Comparison of ENCODE assay signal across 18 cellular contexts in genomic region chr6:156416392-156416791, GRCh38.
A peak's percentile ranks its signal among the peaks of the same experiment; 100 is the strongest.
DNase-seq lines count a peak whose midpoint lies in the region; ATAC-seq and TF ChIP-seq lines count a peak whose summit lies in the region.
"Had no signal": no experiment of that assay in that cellular context is flagged by ENCODE, and none has a peak within 500 bp of the region (broad histone marks: within the 10 kb centered on the region; RNA-seq: fewer than 3 reads in every experiment).

No MANE protein-coding gene starts in this region.

- no peak overlapping the region for H3K4me3 Mint-ChIP-seq in activated T-cell treated with anti-CD3 and anti-CD28 coated beads, Interleukin-2, amount 50 U/mL, for 4 hours
- H3K4me3 Mint-ChIP-seq: H9, IgD-negative memory B cell had no signal

- peak; percentile 56 for ATAC-seq in left lung
- ATAC-seq in GM19452 (IDR thresholded peaks at IDR 0.05; ENCODE audit: unreplicated experiment), result no peak
- ATAC-seq in activated T-cell treated with anti-CD3 and anti-CD28 coated beads, Interleukin-2, amount 50 U/mL, for 4 hours, result no peak

- no peak overlapping the region for H3K27ac ChIP-seq in left lung
- H3K27ac ChIP-seq: C4-2B, RWPE1 had no signal

- peak; percentile 27 for TF ChIP-seq CTCF in astrocyte of the cerebellum (IDR thresholded peaks at IDR 0.05; ENCODE audit: low read depth, low read length, missing control alignments)
- TF ChIP-seq CTCF in left lung (IDR thresholded peaks at IDR 0.05), result no peak

- H3K4me3 ChIP-seq in astrocyte of the cerebellum (ENCODE audit: low read depth, low read length), result no peak overlapping the region
- H3K4me3 ChIP-seq in left lung, result no peak overlapping the region

- peaks cover 3% of the 10 kb centered on the region for H3K9me3 Mint-ChIP-seq in activated T-cell treated with anti-CD3 and anti-CD28 coated beads, Interleukin-2, amount 50 U/mL, for 4 hours
- H3K9me3 Mint-ChIP-seq: IgD-negative memory B cell had no signal

- no peak for TF ChIP-seq POLR2A in erythroblast (IDR thresholded peaks at IDR 0.05; ENCODE audit: low read length)

- peak; percentile 77 for DNase-seq in NCI-H748 (lab: John Stamatoyannopoulos, UW; ENCODE audit: unreplicated experiment)
- no peak for DNase-seq in NCI-H748 treated with DMSO at 0.1 percent for 48 hours (lab: John Stamatoyannopoulos, UW)
- peak; percentile 58 for DNase-seq in NCI-H2029 treated with DMSO at 0.1 percent for 48 hours (lab: John Stamatoyannopoulos, UW)
- DNase-seq in astrocyte of the cerebellum (ENCODE audit: low read depth), result no peak
- no peak for DNase-seq in left lung
- no peak for DNase-seq in erythroblast (lab: John Stamatoyannopoulos, UW)
- no peak for DNase-seq in activated T-cell treated with anti-CD3 and anti-CD28 coated beads, Interleukin-2, amount 50 U/mL, for 4 hours
- DNase-seq: DND-41, H9, MV-4-11, NCI-H1694 treated with DMSO at 0.1 percent for 48 hours, NCI-H2171, NCI-H446 treated with DMSO at 0.1 percent for 48 hours, T-helper 1 cell had no signal

- intact Hi-C loops in left lung (cut with DNase I), result no loop called here

- no peaks in the 10 kb centered on the region for H3K4me1 Mint-ChIP-seq in activated T-cell treated with anti-CD3 and anti-CD28 coated beads, Interleukin-2, amount 50 U/mL, for 4 hours (ENCODE audit: low read depth)
- H3K4me1 Mint-ChIP-seq: H9, IgD-negative memory B cell had no signal

- no peaks in the 10 kb centered on the region for H3K27me3 Mint-ChIP-seq in activated T-cell treated with anti-CD3 and anti-CD28 coated beads, Interleukin-2, amount 50 U/mL, for 4 hours (ENCODE audit: low read depth)
- H3K27me3 Mint-ChIP-seq: IgD-negative memory B cell had no signal

- no peaks in the 10 kb centered on the region for H3K27me3 ChIP-seq in left lung

- H3K9me3 ChIP-seq in left lung, result peaks cover 0 to 2% of the 10 kb centered on the region in 2 donors

- H3K4me1 ChIP-seq in left lung, result no peaks in the 10 kb centered on the region

- no peaks in the 10 kb centered on the region for H3K36me3 Mint-ChIP-seq in activated T-cell treated with anti-CD3 and anti-CD28 coated beads, Interleukin-2, amount 50 U/mL, for 4 hours (ENCODE audit: insufficient read depth)

- in situ Hi-C loops in astrocyte of the cerebellum (cut with HindIII; ENCODE audit: low sequenced_read_pairs), result no loop called here

- H3K36me3 ChIP-seq in left lung, result no peaks in the 10 kb centered on the region

Comparison
In these comparisons a context has a peak if more than half of its experiments do, and no peak if none do; other contexts are left out.
1. DNase-seq: peak in NCI-H748 (single experiment) and NCI-H2029 treated with DMSO at 0.1 percent for 48 hours (single experiment); none in NCI-H748 treated with DMSO at 0.1 percent for 48 hours (single experiment), astrocyte of the cerebellum (single experiment), left lung (0 of 2), erythroblast (0 of 2) and activated T-cell treated with anti-CD3 and anti-CD28 coated beads, Interleukin-2, amount 50 U/mL, for 4 hours (single experiment).